Comparison of ENCODE assay signal across 1 cellular context in genomic region chr17:6787081-6787693, GRCh38.
TF ChIP-seq lines count a peak whose summit lies in the region.

No MANE protein-coding gene starts in this region.

TF ChIP-seq in endothelial cell of umbilical vein, 7 proteins besides CTCF, POLR2A, EP300 and RAD21:
- TF ChIP-seq EZH2 (IDR thresholded peaks at IDR 0.05; ENCODE audit: borderline replicate concordance, low read depth, low read length, severe bottlenecking) (no peak), GATA2 (IDR thresholded peaks at IDR 0.05; ENCODE audit: insufficient read depth, insufficient read length, low read depth, low read length) (no peak), FOS (IDR thresholded peaks at IDR 0.05; ENCODE audit: borderline replicate concordance, insufficient read depth, low read length) (no peak), MYC (IDR thresholded peaks at IDR 0.05; ENCODE audit: low read depth, low read length) (no peak)
- TF ChIP-seq, protein P1, sequence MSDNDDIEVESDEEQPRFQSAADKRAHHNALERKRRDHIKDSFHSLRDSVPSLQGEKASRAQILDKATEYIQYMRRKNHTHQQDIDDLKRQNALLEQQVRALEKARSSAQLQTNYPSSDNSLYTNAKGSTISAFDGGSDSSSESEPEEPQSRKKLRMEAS (IDR thresholded peaks at IDR 0.05; ENCODE audit: insufficient read depth, insufficient read length), result no peak
